ENCODE assay signal across 11 cellular contexts in genomic region chr20:40506567-40506966, GRCh38.
DNase-seq lines count a peak whose midpoint lies in the region; FAIRE-seq and TF ChIP-seq lines count a peak whose summit lies in the region.
"Had no signal": no experiment of that assay in that cellular context is flagged by ENCODE, and none has a peak within 500 bp of the region (broad histone marks: within the 10 kb centered on the region; RNA-seq: fewer than 3 reads in every experiment).

No MANE protein-coding gene starts in this region.

- no peaks in the 10 kb centered on the region for H3K4me1 ChIP-seq in ovary (ENCODE audit: insufficient read depth)

- no peak for TF ChIP-seq EP300 in ovary (IDR thresholded peaks at IDR 0.05)

- no peaks in the 10 kb centered on the region for H3K4me1 Mint-ChIP-seq in activated CD4-positive, alpha-beta T cell treated with anti-CD3 and anti-CD28 coated beads, Interleukin-2, amount 10 ng/mL, durations not matched to agents 7 days and 5 days
- no peaks in the 10 kb centered on the region for H3K4me1 Mint-ChIP-seq in T-helper 2 cell treated with Interferon-gamma antibody and Interleukin-4, amounts not matched to agents 5 μg/mL and 100 μg/mL, for 36 hours (ENCODE audit: low read depth)

- no peak for TF ChIP-seq CTCF in fibroblast of villous mesenchyme (IDR thresholded peaks at IDR 0.05; ENCODE audit: insufficient read depth, low read depth, low read length)
- no peak for TF ChIP-seq CTCF in ovary (IDR thresholded peaks at IDR 0.05)

- H3K4me3 ChIP-seq in fibroblast of villous mesenchyme (ENCODE audit: low read depth, low read length), result no peak overlapping the region
- H3K4me3 ChIP-seq in ovary, result no peak overlapping the region

- POLR2A ChIA-PET in activated CD4-positive, alpha-beta T cell treated with anti-CD3 and anti-CD28 coated beads, Interleukin-2, amount 10 ng/mL, durations not matched to agents 7 days and 5 days (lab: Charles Lee), result no interaction called here

- CTCF ChIA-PET in activated CD4-positive, alpha-beta T cell treated with anti-CD3 and anti-CD28 coated beads, Interleukin-2, amount 10 ng/mL, durations not matched to agents 7 days and 5 days (lab: Charles Lee), result no interaction called here

- no peaks in the 10 kb centered on the region for H3K9me3 Mint-ChIP-seq in activated CD4-positive, alpha-beta T cell treated with anti-CD3 and anti-CD28 coated beads, Interleukin-2, amount 10 ng/mL, durations not matched to agents 7 days and 5 days
- no peaks in the 10 kb centered on the region for H3K9me3 Mint-ChIP-seq in T-helper 2 cell treated with Interferon-gamma antibody and Interleukin-4, amounts not matched to agents 5 μg/mL and 100 μg/mL, for 36 hours
- H3K9me3 Mint-ChIP-seq: nephron; T-helper 1 cell treated with Interleukin-12 subunit alpha and Interleukin-12 subunit beta and Interleukin-4 antibody, amounts not matched to agents 30 μg/mL and 1 μg/mL, for 36 hours had no signal

- H3K36me3 ChIP-seq in ovary, result no peaks in the 10 kb centered on the region

- H3K27ac ChIP-seq in ovary, result no peak overlapping the region
- H3K27ac ChIP-seq: C4-2B had no signal

- no peaks in the 10 kb centered on the region for H3K27me3 ChIP-seq in ovary

- intact Hi-C loops in ovary (cut with DNase I), result no loop called here

- 48 to 50% (median 49%) methylated on average over 9 of the region's 9 CpGs for WGBS in ovary, 3 donors

- no peak for FAIRE-seq in GM19239 (lab: Jason Lieb, UNC)

- no peaks in the 10 kb centered on the region for H3K9me3 ChIP-seq in ovary

- TF ChIP-seq POLR2A in ovary (IDR thresholded peaks at IDR 0.05), result no peak

- no peaks in the 10 kb centered on the region for H3K27me3 Mint-ChIP-seq in activated CD4-positive, alpha-beta T cell treated with anti-CD3 and anti-CD28 coated beads, Interleukin-2, amount 10 ng/mL, durations not matched to agents 7 days and 5 days
- H3K27me3 Mint-ChIP-seq in T-helper 2 cell treated with Interferon-gamma antibody and Interleukin-4, amounts not matched to agents 5 μg/mL and 100 μg/mL, for 36 hours (ENCODE audit: low read depth), result no peaks in the 10 kb centered on the region

- no peak overlapping the region for H3K4me3 Mint-ChIP-seq in activated CD4-positive, alpha-beta T cell treated with anti-CD3 and anti-CD28 coated beads, Interleukin-2, amount 10 ng/mL, durations not matched to agents 7 days and 5 days
- no peak overlapping the region for H3K4me3 Mint-ChIP-seq in T-helper 2 cell treated with Interferon-gamma antibody and Interleukin-4, amounts not matched to agents 5 μg/mL and 100 μg/mL, for 36 hours
- H3K4me3 Mint-ChIP-seq: nephron; T-helper 1 cell treated with Interleukin-12 subunit alpha and Interleukin-12 subunit beta and Interleukin-4 antibody, amounts not matched to agents 30 μg/mL and 1 μg/mL, for 36 hours had no signal

- no peak overlapping the region for H3K27ac Mint-ChIP-seq in activated CD4-positive, alpha-beta T cell treated with anti-CD3 and anti-CD28 coated beads, Interleukin-2, amount 10 ng/mL, durations not matched to agents 7 days and 5 days
- H3K27ac Mint-ChIP-seq in T-helper 2 cell treated with Interferon-gamma antibody and Interleukin-4, amounts not matched to agents 5 μg/mL and 100 μg/mL, for 36 hours, result no peak overlapping the region
- H3K27ac Mint-ChIP-seq: nephron; T-helper 1 cell treated with Interleukin-12 subunit alpha and Interleukin-12 subunit beta and Interleukin-4 antibody, amounts not matched to agents 30 μg/mL and 1 μg/mL, for 36 hours had no signal

- peak; percentile 7 for DNase-seq in activated CD4-positive, alpha-beta T cell treated with anti-CD3 and anti-CD28 coated beads, Interleukin-2, amount 10 ng/mL, durations not matched to agents 7 days and 5 days
- no peak for DNase-seq in activated CD4-positive, alpha-beta T cell treated with anti-CD3 and anti-CD28 coated beads, Interleukin-2, amount 50 U/mL, for 1 hour
- DNase-seq in T-helper 2 cell treated with Interferon-gamma antibody and Interleukin-4, amounts not matched to agents 5 μg/mL and 100 μg/mL, for 36 hours (ENCODE audit: low spot score), result peak; percentile 16
- DNase-seq in fibroblast of villous mesenchyme (ENCODE audit: low read depth) (peak; percentile 89), ovary (peak; percentile 30 to 74 (median 58)), NCI-H1105 (lab: John Stamatoyannopoulos, UW) (no peak), GM19239 (ENCODE audit: insufficient read length, low spot score) (no peak), middle frontal gyrus (ENCODE audit: extremely low spot score, low spot score) (no peak)

- no peaks in the 10 kb centered on the region for H3K36me3 Mint-ChIP-seq in activated CD4-positive, alpha-beta T cell treated with anti-CD3 and anti-CD28 coated beads, Interleukin-2, amount 10 ng/mL, durations not matched to agents 7 days and 5 days (ENCODE audit: low read depth)
- H3K36me3 Mint-ChIP-seq in T-helper 2 cell treated with Interferon-gamma antibody and Interleukin-4, amounts not matched to agents 5 μg/mL and 100 μg/mL, for 36 hours (ENCODE audit: low read depth), result no peaks in the 10 kb centered on the region

Comparison
In these comparisons a context has a peak if more than half of its experiments do, and no peak if none do; other contexts are left out.
1. DNase-seq: peak in activated CD4-positive, alpha-beta T cell treated with anti-CD3 and anti-CD28 coated beads, Interleukin-2, amount 10 ng/mL, durations not matched to agents 7 days and 5 days (single experiment), T-helper 2 cell treated with Interferon-gamma antibody and Interleukin-4, amounts not matched to agents 5 μg/mL and 100 μg/mL, for 36 hours (single experiment), fibroblast of villous mesenchyme (single experiment) and ovary (5 of 5); none in activated CD4-positive, alpha-beta T cell treated with anti-CD3 and anti-CD28 coated beads, Interleukin-2, amount 50 U/mL, for 1 hour (single experiment), NCI-H1105 (single experiment), GM19239 (single experiment) and middle frontal gyrus (single experiment).